In genomic region chr15:45112592-45113379, GRCh38 we compare ENCODE assay signal across 10 cellular contexts. TPM values are rescaled to one million over a fixed set of nuclear protein-coding genes. Genes with fewer than 3 reads are reported as not detected.
A peak's percentile ranks its signal among the peaks of the same experiment; 100 is the strongest.
DNase-seq lines count a peak whose midpoint lies in the region; ATAC-seq and TF ChIP-seq lines count a peak whose summit lies in the region.
"Had no signal": no experiment of that assay in that cellular context is flagged by ENCODE, and none has a peak within 500 bp of the region (broad histone marks: within the 10 kb centered on the region; RNA-seq: fewer than 3 reads in every experiment).

No MANE protein-coding gene starts in this region.

- no peaks in the 10 kb centered on the region for H3K36me3 Mint-ChIP-seq in activated naive CD4-positive, alpha-beta T cell treated with anti-CD3 and anti-CD28 coated beads, Interleukin-2, amount 50 U/mL, for 24 hours
- no peaks in the 10 kb centered on the region for H3K36me3 Mint-ChIP-seq in activated T-cell treated with anti-CD3 and anti-CD28 coated beads, Interleukin-2, amount 50 U/mL, for 72 hours (ENCODE audit: insufficient read depth in 2 of 2)
- H3K36me3 Mint-ChIP-seq in type B pancreatic cell, result no peaks in the 10 kb centered on the region

- peak overlapping the region; percentile 75 for H3K4me3 Mint-ChIP-seq in activated naive CD4-positive, alpha-beta T cell treated with anti-CD3 and anti-CD28 coated beads, Interleukin-2, amount 50 U/mL, for 24 hours
- H3K4me3 Mint-ChIP-seq in activated T-cell treated with anti-CD3 and anti-CD28 coated beads, Interleukin-2, amount 50 U/mL, for 72 hours, result peak overlapping the region; percentile 68 to 72
- peak overlapping the region; percentile 76 for H3K4me3 Mint-ChIP-seq in type B pancreatic cell

- H3K27ac Mint-ChIP-seq in activated naive CD4-positive, alpha-beta T cell treated with anti-CD3 and anti-CD28 coated beads, Interleukin-2, amount 50 U/mL, for 24 hours, result no peak overlapping the region
- no peak overlapping the region for H3K27ac Mint-ChIP-seq in activated T-cell treated with anti-CD3 and anti-CD28 coated beads, Interleukin-2, amount 50 U/mL, for 72 hours
- H3K27ac Mint-ChIP-seq in type B pancreatic cell, result no peak overlapping the region

- H3K4me1 Mint-ChIP-seq in activated naive CD4-positive, alpha-beta T cell treated with anti-CD3 and anti-CD28 coated beads, Interleukin-2, amount 50 U/mL, for 24 hours, result peaks cover 38% of the 10 kb centered on the region
- peaks cover 24% of the 10 kb centered on the region for H3K4me1 Mint-ChIP-seq in activated T-cell treated with anti-CD3 and anti-CD28 coated beads, Interleukin-2, amount 50 U/mL, for 72 hours (ENCODE audit: low read depth)
- peaks cover under 1% of the 10 kb centered on the region for H3K4me1 Mint-ChIP-seq in type B pancreatic cell (ENCODE audit: unreplicated experiment)

- no peak for TF ChIP-seq CTCF in type B pancreatic cell (conservative IDR thresholded peaks at IDR 0.05)

- no peak for DNase-seq in activated naive CD4-positive, alpha-beta T cell (lab: John Stamatoyannopoulos, UW)
- no peak for DNase-seq in activated T-cell treated with anti-CD3 and anti-CD28 coated beads, Interleukin-2, amount 50 U/mL, for 72 hours
- DNase-seq in left colon (no peak), type B pancreatic cell (ENCODE audit: extremely low spot score, unreplicated experiment) (peak; percentile 63), cerebellar cortex (ENCODE audit: low spot score) (no peak)
- no peak for DNase-seq in activated CD8-positive, alpha-beta memory T cell treated with anti-CD3 and anti-CD28 coated beads, Interleukin-2, amount 50 U/mL, for 48 hours
- DNase-seq: NCI-H774 had no signal

- peaks cover 60% of the 10 kb centered on the region for H3K27me3 Mint-ChIP-seq in activated naive CD4-positive, alpha-beta T cell treated with anti-CD3 and anti-CD28 coated beads, Interleukin-2, amount 50 U/mL, for 24 hours
- peaks cover 80% of the 10 kb centered on the region for H3K27me3 Mint-ChIP-seq in activated T-cell treated with anti-CD3 and anti-CD28 coated beads, Interleukin-2, amount 50 U/mL, for 72 hours (ENCODE audit: low read depth)
- peaks cover 76% of the 10 kb centered on the region for H3K27me3 Mint-ChIP-seq in type B pancreatic cell

- no peaks in the 10 kb centered on the region for H3K9me3 Mint-ChIP-seq in activated naive CD4-positive, alpha-beta T cell treated with anti-CD3 and anti-CD28 coated beads, Interleukin-2, amount 50 U/mL, for 24 hours
- H3K9me3 Mint-ChIP-seq in activated T-cell treated with anti-CD3 and anti-CD28 coated beads, Interleukin-2, amount 50 U/mL, for 72 hours, result no peaks in the 10 kb centered on the region
- H3K9me3 Mint-ChIP-seq in type B pancreatic cell, result peaks cover under 1% of the 10 kb centered on the region

- intact Hi-C loops in left colon (cut with DNase I, micrococcal nuclease), result no loop called here

- peak; percentile 22 to 30 for ATAC-seq in activated T-cell treated with anti-CD3 and anti-CD28 coated beads, Interleukin-2, amount 50 U/mL, for 72 hours (replicated peaks in 1 of 2)
- ATAC-seq in left colon, result peak; percentile 47
- ATAC-seq in HG02885 (IDR thresholded peaks at IDR 0.05; ENCODE audit: poor library complexity, unreplicated experiment), result no peak

RNA-seq across cellular contexts. Expression of gene DUOX2, which starts 1.2 kb away (rescaled TPM):
- total RNA-seq in activated T-cell treated with anti-CD3 and anti-CD28 coated beads, Interleukin-2, amount 50 U/mL, for 72 hours, result under 1 TPM; 0.14 to 0.31 TPM
- total RNA-seq in left colon (10 to 100 TPM in 1 of 2 donors, 1 to 10 TPM in 1; 3.9 to 30.4 TPM), type B pancreatic cell (ENCODE audit: low replicate concordance) (3.1 TPM in 2 replicates)

RNA-seq across cellular contexts. Expression of gene DUOXA2, which starts 1.3 kb away (rescaled TPM):
- total RNA-seq in activated T-cell treated with anti-CD3 and anti-CD28 coated beads, Interleukin-2, amount 50 U/mL, for 72 hours, result not detected
- total RNA-seq in left colon (1 to 10 TPM; 1.3 to 4.9 TPM), type B pancreatic cell (ENCODE audit: low replicate concordance) (0.17 and 0.52 TPM in 2 replicates)
- total RNA-seq: activated CD8-positive, alpha-beta memory T cell treated with anti-CD3 and anti-CD28 coated beads for 36 hours had no signal

RNA-seq across cellular contexts. Expression of gene DUOXA1, which starts 16.9 kb away (rescaled TPM):
- total RNA-seq in activated T-cell treated with anti-CD3 and anti-CD28 coated beads, Interleukin-2, amount 50 U/mL, for 72 hours, result under 1 TPM; 0.46 to 0.65 TPM
- total RNA-seq in left colon (1 to 10 TPM in 1 of 2 donors, under 1 TPM in 1; 0.67 to 1.6 TPM), type B pancreatic cell (ENCODE audit: low replicate concordance) (3.2 and 9.4 TPM in 2 replicates)
- total RNA-seq: activated CD8-positive, alpha-beta memory T cell treated with anti-CD3 and anti-CD28 coated beads for 36 hours had no signal

RNA-seq across cellular contexts. Expression of gene DUOX1, which starts 17.0 kb away (rescaled TPM):
- total RNA-seq in activated T-cell treated with anti-CD3 and anti-CD28 coated beads, Interleukin-2, amount 50 U/mL, for 72 hours, result under 1 TPM; 0.34 to 0.95 TPM
- total RNA-seq in left colon (under 1 TPM; 0.56 to 0.85 TPM), type B pancreatic cell (ENCODE audit: low replicate concordance) (5.5 and 11.1 TPM in 2 replicates)
